Comparison of ENCODE assay signal across 7 cellular contexts in genomic region chr4:173608632-173609031, GRCh38.
DNase-seq lines count a peak whose midpoint lies in the region; FAIRE-seq and TF ChIP-seq lines count a peak whose summit lies in the region.
"Not testable (repeated sequence)": the region's sequence is repeated elsewhere in the genome, so short reads cannot be mapped to it uniquely, and the experiment has no call there.

No MANE protein-coding gene starts in this region.

- not testable (repeated sequence) for TF ChIP-seq EP300 in H1 (IDR thresholded peaks at IDR 0.05; ENCODE audit: borderline replicate concordance in 1 of 2, low read depth in 2 of 2, low read length in 2 of 2); sigmoid colon (IDR thresholded peaks at IDR 0.05)

- not testable (repeated sequence) for H3K14ac ChIP-seq in H1 (ENCODE audit: insufficient read length)

- H3K4me1 Mint-ChIP-seq in mesothelial cell of epicardium: not testable (repeated sequence)

- not testable (repeated sequence) for H2BK20ac ChIP-seq in H1 (ENCODE audit: low read length)

- not testable (repeated sequence) for H3K4me1 ChIP-seq in PC-9 (replicated peaks; ENCODE audit: insufficient read depth); H1 (replicated peaks in 1 of 4; ENCODE audit: control insufficient read depth in 3 of 4, insufficient read depth in 4 of 4, low read length in 3 of 4); sigmoid colon

- not testable (repeated sequence) for H3K79me1 ChIP-seq in H1 (ENCODE audit: low read depth, low read length)

- H4K5ac ChIP-seq in H1 (ENCODE audit: insufficient read length, low read depth, low read length): not testable (repeated sequence)

- peak overlapping the region; percentile 93 for H4K8ac ChIP-seq in H1 (ENCODE audit: extremely low read depth, insufficient read depth, low read length)

- not testable (repeated sequence) for H3F3A ChIP-seq in PC-9 (ENCODE audit: insufficient read depth, low read depth)

- H3K79me2 ChIP-seq in PC-9 (ENCODE audit: low read depth); H1 (ENCODE audit: control insufficient read depth in 1 of 2, insufficient read depth in 2 of 2, low read length in 2 of 2): not testable (repeated sequence)

- intact Hi-C loops in PC-9 (cut with micrococcal nuclease; ENCODE audit: unreplicated experiment); sigmoid colon (cut with DNase I): not testable (repeated sequence)

- not testable (repeated sequence) for FAIRE-seq in H1 (lab: Jason Lieb, UNC)

- H2BK5ac ChIP-seq in H1 (ENCODE audit: low read depth, low read length): peak overlapping the region; percentile 37; the same call in 1 of the 2 replicates

- WGBS in H1 (ENCODE audit: extremely low coverage in 1 of 2, insufficient coverage in 1 of 2, insufficient read length in 1 of 2, insufficient replicate concordance in 2 of 2, low coverage in 1 of 2, low lambda C conversion rate in 2 of 2, missing lambda C conversion rate in 1 of 2), 2 experiments: 28% methylated on average over 11 of the region's 15 CpGs; no CpG with 5 or more reads in 1 of the 2 experiments
- WGBS in sigmoid colon, 2 donors: 35 to 45% methylated on average over 15 of the region's 15 CpGs

- not testable (repeated sequence) for H3K9me2 ChIP-seq in PC-9 (ENCODE audit: insufficient read depth)

- not testable (repeated sequence) for H3K23ac ChIP-seq in H1 (ENCODE audit: insufficient read length)

- not testable (repeated sequence) for H2AK5ac ChIP-seq in H1 (ENCODE audit: low read depth, low read length)

- TF ChIP-seq RAD21 in H1 (IDR thresholded peaks at IDR 0.05 in 1 of 2, conservative IDR thresholded peaks at IDR 0.05 in 1 of 2; ENCODE audit: low read depth in 2 of 2, low read length in 2 of 2): not testable (repeated sequence)

- peak overlapping the region; percentile 34; the same call in 1 of the 2 replicates for H3K18ac ChIP-seq in H1 (ENCODE audit: extremely low read depth, low read length)

- H3K4ac ChIP-seq in H1 (replicated peaks; ENCODE audit: insufficient read length, low read depth, low read length): not testable (repeated sequence)

- not testable (repeated sequence) for H3K27ac ChIP-seq in PC-9; H1 (ENCODE audit: low read depth, low read length); sigmoid colon

- H3K27ac Mint-ChIP-seq in mesothelial cell of epicardium: not testable (repeated sequence)

- peak overlapping the region; percentile 64 for H3K4me3 Mint-ChIP-seq in mesothelial cell of epicardium

- H3K4me3 ChIP-seq in H7 (ENCODE audit: insufficient read depth, low read depth, low read length) (peak overlapping the region; percentile 40), PC-9 (peak overlapping the region; percentile 49; the same call in 1 of the 2 replicates), H1 (ENCODE audit: extremely low read depth in 1 of 4, insufficient read depth in 2 of 4, low read depth in 3 of 4, low read length in 4 of 4) (peak overlapping the region; percentile 26 to 55 (median 42); a peak in 7 of 8 replicates), iPS-11a (ENCODE audit: low read depth, low read length) (peak overlapping the region; percentile 30), sigmoid colon (peak overlapping the region in 3 of 4 donors; percentile 9 to 17 (median 10))

- CTCF ChIA-PET in PC-9 (lab: Charles Lee): not testable (repeated sequence)
- CTCF ChIA-PET in H1 (lab: Charles Lee; ENCODE audit: partially characterized antibody): interaction anchor here (1.1 kb wide), 1 partner anchor 114 kb away, joined by 3 read pairs; no protein-coding TSS in a partner anchor

- not testable (repeated sequence) for H4K20me1 ChIP-seq in PC-9 (ENCODE audit: insufficient read depth); H1 (replicated peaks in 1 of 2; ENCODE audit: control insufficient read depth in 1 of 2, insufficient read depth in 2 of 2, low read length in 2 of 2)

- H3K4me2 ChIP-seq in PC-9 (peak overlapping the region; percentile 64), H1 (ENCODE audit: insufficient read depth in 1 of 2, low read depth in 2 of 2, low read length in 2 of 2) (peak overlapping the region; percentile 74 to 77)

- peak overlapping the region in 3 of 4 experiments; percentile 51 to 83 (median 66); a peak in 6 of 7 replicates for H3K9ac ChIP-seq in H1 (replicated peaks in 1 of 4; ENCODE audit: extremely low read depth in 1 of 4, low read depth in 3 of 4, low read length in 3 of 4)

- H3K56ac ChIP-seq in H1 (replicated peaks; ENCODE audit: insufficient read length, low read depth, low read length): not testable (repeated sequence)

- not testable (repeated sequence) for BruUV-seq in PC-9 (replicated peaks; lab: Mats Ljungman, UMichigan)

- not testable (repeated sequence) for TF ChIP-seq POLR2A in H1 (IDR thresholded peaks at IDR 0.05; ENCODE audit: control extremely low read depth in 1 of 2, low read depth in 2 of 2, low read length in 2 of 2); sigmoid colon (IDR thresholded peaks at IDR 0.05)

- not testable (repeated sequence) for H2BK120ac ChIP-seq in H1 (replicated peaks; ENCODE audit: low read depth, low read length)

- not testable (repeated sequence) for DNase-seq in H7; PC-9; mesothelial cell of epicardium (ENCODE audit: low spot score in 2 of 2, unreplicated experiment in 2 of 2); sigmoid colon
- DNase-seq in NCI-H146 (lab: John Stamatoyannopoulos, UW): peak; percentile 20
- peak in 1 of 2 experiments; percentile 84 for DNase-seq in H1 (ENCODE audit: low read depth in 1 of 2, low spot score in 2 of 2)

- H2AFZ ChIP-seq in PC-9: not testable (repeated sequence)
- H2AFZ ChIP-seq in H1 (ENCODE audit: low read length): peak overlapping the region; percentile 97

- H4K91ac ChIP-seq in H1 (replicated peaks; ENCODE audit: insufficient read length, low read length): not testable (repeated sequence)

- H2BK15ac ChIP-seq in H1 (ENCODE audit: low read length): not testable (repeated sequence)

- not testable (repeated sequence) for H2BK12ac ChIP-seq in H1 (ENCODE audit: low read depth, low read length)

- not testable (repeated sequence) for H3K36me3 Mint-ChIP-seq in mesothelial cell of epicardium

- not testable (repeated sequence) for H3K9me3 ChIP-seq in PC-9 (ENCODE audit: insufficient read depth, low read depth); H1 (ENCODE audit: insufficient read depth in 2 of 2, low read depth in 1 of 2, low read length in 1 of 2); sigmoid colon

- not testable (repeated sequence) for H3K23me2 ChIP-seq in H1 (ENCODE audit: low read depth, low read length)

- H3K27me3 ChIP-seq in H7 (ENCODE audit: control insufficient read depth, insufficient read depth, low read length); PC-9 (ENCODE audit: insufficient read depth, low read depth); H1 (replicated peaks in 1 of 4; ENCODE audit: control insufficient read depth in 3 of 4, extremely low read depth in 1 of 4, insufficient read depth in 3 of 4, low read length in 3 of 4); sigmoid colon: not testable (repeated sequence)

- peaks cover 14% of the 10 kb centered on the region for H3K9me3 Mint-ChIP-seq in mesothelial cell of epicardium

- H3K36me3 ChIP-seq in H7 (replicated peaks; ENCODE audit: control insufficient read depth, insufficient read depth, low read length); PC-9 (ENCODE audit: low read depth); H1 (ENCODE audit: control insufficient read depth in 2 of 4, insufficient read depth in 4 of 4, low read length in 3 of 4); sigmoid colon: not testable (repeated sequence)

- TF ChIP-seq CTCF in PC-9 (conservative IDR thresholded peaks at IDR 0.05); H1 (IDR thresholded peaks at IDR 0.05; ENCODE audit: control extremely low read depth in 1 of 3, insufficient read depth in 1 of 3, low read depth in 1 of 3, low read length in 3 of 3); mesothelial cell of epicardium (IDR thresholded peaks at IDR 0.05; ENCODE audit: unreplicated experiment); sigmoid colon (IDR thresholded peaks at IDR 0.05): not testable (repeated sequence)

- POLR2A ChIA-PET in PC-9 (lab: Charles Lee; ENCODE audit: unreplicated experiment): not testable (repeated sequence)
- POLR2A ChIA-PET in H1 (lab: Charles Lee; ENCODE audit: partially characterized antibody): interaction anchor here (0.6 to 1.3 kb wide), 7 partner anchors 9 to 952 kb away, joined by 3 read pairs; no protein-coding TSS in a partner anchor

- H3K27me3 Mint-ChIP-seq in mesothelial cell of epicardium (ENCODE audit: low read depth): not testable (repeated sequence)

TF ChIP-seq in H1, 55 proteins besides CTCF, POLR2A, EP300 and RAD21:
- TF ChIP-seq ASH2L (IDR thresholded peaks at IDR 0.05; ENCODE audit: low read length) (peak; percentile 77), YY1 (IDR thresholded peaks at IDR 0.05; ENCODE audit: low read depth, low read length) (peak; percentile 89), KDM4A (IDR thresholded peaks at IDR 0.05; ENCODE audit: low read depth, low read length, severe bottlenecking) (peak; percentile 51), TAF1 (IDR thresholded peaks at IDR 0.05; ENCODE audit: low read depth, low read length) (peak; percentile 57), TBP (IDR thresholded peaks at IDR 0.05; ENCODE audit: low read depth, low read length) (peak; percentile 30; the same call in 1 of the 2 replicates)
